In genomic region chr1:176790771-176791170, GRCh38 we compare ENCODE assay signal across 20 cellular contexts.
"Had no signal": no experiment of that assay in that cellular context is flagged by ENCODE, and none has a peak within 500 bp of the region (broad histone marks: within the 10 kb centered on the region; RNA-seq: fewer than 3 reads in every experiment).

No MANE protein-coding gene starts in this region.

- H3K4me3 ChIP-seq: SK-N-MC had no signal

- DNase-seq: activated CD4-positive, alpha-beta memory T cell treated with anti-CD3 and anti-CD28 coated beads, Interleukin-2, amount 10 ng/mL, durations not matched to agents 7 days and 5 days; activated CD4-positive, alpha-beta T cell treated with anti-CD3 and anti-CD28 coated beads for 36 hours; activated CD4-positive, alpha-beta T cell treated with anti-CD3 and anti-CD28 coated beads, Interleukin-2, amount 50 U/mL, for 1 hour; activated gamma-delta T cell; activated naive CD4-positive, alpha-beta T cell treated with anti-CD3 and anti-CD28 coated beads for 36 hours; activated T-cell treated with anti-CD3 and anti-CD28 coated beads for 4 hours; activated T-cell treated with anti-CD3 and anti-CD28 coated beads, Interleukin-2, amount 50 U/mL, for 48 hours; Kasumi-1; KBM-7; NCI-H1105 treated with DMSO at 0.1 percent for 48 hours; NCI-H146; NCI-H2029; NCI-H2107; NCI-H226; NCI-H510A treated with DMSO at 0.1 percent for 48 hours; NCI-H748 treated with DMSO at 0.1 percent for 48 hours; SIG-M5; T-helper 1 cell; WERI-Rb-1 had no signal

- H3K27ac ChIP-seq: SK-N-MC, WERI-Rb-1 had no signal

- H3K36me3 ChIP-seq: WERI-Rb-1 had no signal
